Comparison of ENCODE assay signal across 1 cellular context in genomic region chr11:47955356-47955755, GRCh38.
TF ChIP-seq lines count a peak whose summit lies in the region.

No MANE protein-coding gene starts in this region.

TF ChIP-seq in GM23338, 12 proteins besides CTCF, POLR2A, EP300 and RAD21 (continued from another document):
- TF ChIP-seq ZNF462 (CRISPR knock-in tag; IDR thresholded peaks at IDR 0.05) (no peak), STAT1 (IDR thresholded peaks at IDR 0.05; ENCODE audit: unreplicated experiment) (no peak)
